8 cellular contexts compared by ENCODE assay signal in the genomic region with DNA sequence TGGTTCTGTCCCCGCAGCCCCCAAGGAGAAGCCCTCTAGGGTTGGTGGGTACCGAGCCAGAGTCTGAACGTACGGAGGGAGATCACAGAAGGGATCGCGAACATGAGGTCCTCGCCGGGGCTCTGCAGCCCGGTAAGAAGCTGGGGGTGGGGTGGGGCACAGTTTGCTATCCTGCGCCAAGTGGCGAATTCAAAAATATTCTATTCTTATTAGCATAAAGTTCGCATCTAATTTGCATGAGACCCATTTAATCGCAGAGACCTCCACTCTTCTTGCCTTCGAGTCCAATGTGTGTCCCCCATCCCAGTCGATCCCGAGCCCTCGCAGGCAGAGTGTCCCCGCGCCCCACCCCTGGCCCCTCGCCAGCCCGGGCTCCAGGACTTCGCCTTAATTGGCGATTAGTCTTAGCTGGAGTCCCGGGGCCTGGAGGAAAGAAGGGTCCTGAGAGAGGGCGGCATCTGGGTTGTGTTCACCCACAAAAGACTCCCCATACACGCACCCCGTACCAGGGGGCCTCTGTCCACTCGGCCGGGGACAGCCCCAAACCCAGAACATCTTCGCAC.
DNase-seq lines count a peak whose midpoint lies in the region; ATAC-seq lines count a peak whose summit lies in the region.

No MANE protein-coding gene starts in this region.

- H3K9me3 ChIP-seq in HAP-1 (no peaks in the 10 kb centered on the region), adipocyte (ENCODE audit: control insufficient read depth, low read length) (no peaks in the 10 kb centered on the region), iPS-18a (ENCODE audit: control insufficient read depth, low read depth, low read length) (no peaks in the 10 kb centered on the region)

- peaks cover 13% of the 10 kb centered on the region for H3K4me1 Mint-ChIP-seq in stimulated activated effector memory CD8-positive, alpha-beta T cell treated with anti-CD3 and anti-CD28 coated beads, Interleukin-12 subunit alpha, Interleukin-12 subunit beta, amount 100 ng/mL, for 72 hours

- H3K36me3 ChIP-seq in HAP-1 (replicated peaks) (peaks cover 8% of the 10 kb centered on the region), adipocyte (ENCODE audit: control insufficient read depth, insufficient read depth, low read length, severe bottlenecking) (no peaks in the 10 kb centered on the region), iPS-18a (ENCODE audit: control insufficient read depth, low read depth, low read length) (peaks cover 4% of the 10 kb centered on the region)

- no peak overlapping the region for H3K27ac ChIP-seq in iPS-18a (ENCODE audit: low read length)

- ATAC-seq in stimulated activated effector memory CD8-positive, alpha-beta T cell treated with anti-CD3 and anti-CD28 coated beads, Interleukin-12 subunit alpha, Interleukin-12 subunit beta, amount 100 ng/mL, for 72 hours: no peak
- no peak for ATAC-seq in GM18861 (IDR thresholded peaks at IDR 0.05; ENCODE audit: unreplicated experiment)

- H3K4me3 Mint-ChIP-seq in stimulated activated effector memory CD8-positive, alpha-beta T cell treated with anti-CD3 and anti-CD28 coated beads, Interleukin-12 subunit alpha, Interleukin-12 subunit beta, amount 100 ng/mL, for 72 hours: peak overlapping the region; percentile 72

- H3K27me3 ChIP-seq in HAP-1 (ENCODE audit: low read depth) (no peaks in the 10 kb centered on the region), adipocyte (replicated peaks; ENCODE audit: control insufficient read depth, insufficient read depth, low read length) (peaks cover 37% of the 10 kb centered on the region), iPS-18a (ENCODE audit: control insufficient read depth, insufficient read depth, low read length) (peaks cover 49% of the 10 kb centered on the region)

- H3K4me1 ChIP-seq in HAP-1 (peaks cover 4% of the 10 kb centered on the region), adipocyte (ENCODE audit: control insufficient read depth, insufficient read depth, low read length) (peaks cover 14% of the 10 kb centered on the region), iPS-18a (ENCODE audit: control insufficient read depth, low read depth, low read length) (peaks cover 24% of the 10 kb centered on the region)

- no peak for DNase-seq in HAP-1 (ENCODE audit: low spot score in 2 of 2)
- DNase-seq in adipocyte (ENCODE audit: low read depth): no peak
- DNase-seq in stimulated activated effector memory CD8-positive, alpha-beta T cell treated with anti-CD3 and anti-CD28 coated beads, Interleukin-12 subunit alpha, Interleukin-12 subunit beta, amount 100 ng/mL, for 72 hours (ENCODE audit: low spot score in 2 of 2): no peak
- no peak for DNase-seq in COLO668 (lab: John Stamatoyannopoulos, UW; ENCODE audit: unreplicated experiment)
- no peak for DNase-seq in cortex of kidney (lab: John Stamatoyannopoulos, UW)
- DNase-seq in NCI-H2029 treated with DMSO at 0.1 percent for 48 hours (lab: John Stamatoyannopoulos, UW): no peak

- peaks cover 4% of the 10 kb centered on the region for H3K36me3 Mint-ChIP-seq in stimulated activated effector memory CD8-positive, alpha-beta T cell treated with anti-CD3 and anti-CD28 coated beads, Interleukin-12 subunit alpha, Interleukin-12 subunit beta, amount 100 ng/mL, for 72 hours

- in situ Hi-C loops in HAP-1 (cut with MboI; ENCODE audit: low sequenced_read_pairs): no loop called here

- H3K9ac ChIP-seq in adipocyte (ENCODE audit: low read length) (no peak overlapping the region), iPS-18a (ENCODE audit: low read length) (no peak overlapping the region)

- H3K27ac Mint-ChIP-seq in stimulated activated effector memory CD8-positive, alpha-beta T cell treated with anti-CD3 and anti-CD28 coated beads, Interleukin-12 subunit alpha, Interleukin-12 subunit beta, amount 100 ng/mL, for 72 hours: peak overlapping the region; percentile 73

- H3K9me3 Mint-ChIP-seq in stimulated activated effector memory CD8-positive, alpha-beta T cell treated with anti-CD3 and anti-CD28 coated beads, Interleukin-12 subunit alpha, Interleukin-12 subunit beta, amount 100 ng/mL, for 72 hours: no peaks in the 10 kb centered on the region

- H3K4me3 ChIP-seq in HAP-1 (peak overlapping the region; percentile 63), adipocyte (ENCODE audit: low read length) (peak overlapping the region; percentile 66), iPS-18a (ENCODE audit: low read length) (peak overlapping the region; percentile 69)
